Comparison of ENCODE assay signal across 8 cellular contexts in genomic region chr1:241323510-241323909, GRCh38. TPM values are rescaled to one million over a fixed set of nuclear protein-coding genes. Genes with fewer than 3 reads are reported as not detected.
DNase-seq lines count a peak whose midpoint lies in the region; ATAC-seq and TF ChIP-seq lines count a peak whose summit lies in the region.

No MANE protein-coding gene starts in this region.

- H3K27me3 Mint-ChIP-seq in WTC11 (ENCODE audit: low read depth): no peaks in the 10 kb centered on the region; the same call in 1 of the 2 replicates

- H3K36me3 Mint-ChIP-seq in WTC11: no peaks in the 10 kb centered on the region

- no peak overlapping the region for H3K4me3 Mint-ChIP-seq in WTC11

- no peaks in the 10 kb centered on the region for H3K4me1 Mint-ChIP-seq in WTC11

- CTCF ChIA-PET in HEK293T (lab: Yijun Ruan, JAX): no interaction called here
- CTCF ChIA-PET in WTC11 (lab: Charles Lee): interaction anchor here (0.6 kb wide), 1 partner anchor 141 kb away, joined by 4 read pairs; no protein-coding TSS in a partner anchor

- DNase-seq in COLO829 (ENCODE audit: low spot score) (peak; percentile 48), HEK293T (ENCODE audit: extremely low spot score) (peak; percentile 61), WTC11 (ENCODE audit: low spot score) (peak; percentile 78), iPS DF 19.7 (ENCODE audit: low read depth, low spot score) (peak; percentile 38), NCI-H774 (lab: John Stamatoyannopoulos, UW) (no peak), NOMO-1 (lab: John Stamatoyannopoulos, UW; ENCODE audit: unreplicated experiment in 2 of 2) (no peak)

- peak; percentile 75 for ATAC-seq in WTC11
- ATAC-seq in HG03432 (IDR thresholded peaks at IDR 0.05; ENCODE audit: unreplicated experiment): no peak
- ATAC-seq in HG02973 (IDR thresholded peaks at IDR 0.05; ENCODE audit: unreplicated experiment): no peak

- no peak for TF ChIP-seq CTCF in WTC11 (IDR thresholded peaks at IDR 0.05)

- POLR2A ChIA-PET in HEK293T (lab: Yijun Ruan, JAX): no interaction called here
- POLR2A ChIA-PET in WTC11 (lab: Charles Lee): interaction anchor here (0.7 kb wide), 1 partner anchor 9 kb away, joined by 3 read pairs; no protein-coding TSS in a partner anchor

- no peaks in the 10 kb centered on the region for H3K9me3 Mint-ChIP-seq in WTC11

- no peak overlapping the region for H3K27ac Mint-ChIP-seq in WTC11

TF ChIP-seq in HEK293T, 16 proteins besides CTCF, POLR2A, EP300 and RAD21:
- TF ChIP-seq LEF1 (IDR thresholded peaks at IDR 0.05; ENCODE audit: borderline replicate concordance) (no peak), HDGF (IDR thresholded peaks at IDR 0.05; ENCODE audit: borderline replicate concordance) (no peak), BHLHE40 (IDR thresholded peaks at IDR 0.05; ENCODE audit: borderline replicate concordance) (no peak)

TF ChIP-seq in WTC11, 78 proteins besides CTCF, POLR2A, EP300 and RAD21:
- TF ChIP-seq PREB (CRISPR knock-in tag; IDR thresholded peaks at IDR 0.05; ENCODE audit: borderline replicate concordance) (0 out of 2 replicates have a peak, but pooled peaks have one; percentile 44), SMAD3 (CRISPR knock-in tag; IDR thresholded peaks at IDR 0.05; ENCODE audit: borderline replicate concordance) (0 out of 2 replicates have a peak, but pooled peaks have one; percentile 56), NFE2L1 (CRISPR knock-in tag; IDR thresholded peaks at IDR 0.05) (0 out of 2 replicates have a peak, but pooled peaks have one; percentile 32), ETV6 (CRISPR knock-in tag; IDR thresholded peaks at IDR 0.05) (peak; percentile 53; the same call in 1 of the 2 replicates), ZNF232 (CRISPR knock-in tag; IDR thresholded peaks at IDR 0.05) (no peak), FOXP4 (CRISPR knock-in tag; IDR thresholded peaks at IDR 0.05) (peak; percentile 64; the same call in 1 of the 2 replicates), HMGXB4 (CRISPR knock-in tag; IDR thresholded peaks at IDR 0.05) (no peak)

RNA-seq across cellular contexts. Expression of gene RGS7, which starts 33.5 kb away (rescaled TPM):
- total RNA-seq in WTC11 (2021): 1.1 to 1.5 TPM (median 1.2 TPM) in 3 replicates

Comparison
In these comparisons a context has a peak if more than half of its experiments do, and no peak if none do; other contexts are left out.
1. DNase-seq: peak in COLO829 (single experiment), HEK293T (single experiment), WTC11 (single experiment) and iPS DF 19.7 (single experiment); none in NCI-H774 (single experiment) and NOMO-1 (0 of 2).